In genomic region chr16:3234543-3235541, GRCh38 we compare ENCODE assay signal across 8 cellular contexts. TPM values are rescaled to one million over a fixed set of nuclear protein-coding genes. Genes with fewer than 3 reads are reported as not detected.
DNase-seq lines count a peak whose midpoint lies in the region; ATAC-seq and TF ChIP-seq lines count a peak whose summit lies in the region.

Gene ZNF200, minus strand, starts transcription at chr16:3235158. Its CDS starts 1,403 bp downstream, at chr16:3233755.

- DNase-seq in NCI-H1930 (lab: John Stamatoyannopoulos, UW) (peak; percentile 94 to 97), anterior cingulate cortex (lab: John Stamatoyannopoulos, UW) (peak; percentile 44 to 99 (median 92)), right cardiac atrium (peak; percentile 98 to 99 (median 98)), pulmonary artery endothelial cell (ENCODE audit: low read depth, low spot score) (peak; percentile 87), uterus (peak; percentile 94 to 96)

- TF ChIP-seq CTCF in uterus (IDR thresholded peaks at IDR 0.05): no peak

- TF ChIP-seq POLR2A in GM18505 (IDR thresholded peaks at IDR 0.05; ENCODE audit: borderline replicate concordance, extremely low read depth, insufficient read depth, insufficient read length): peak; percentile 89
- peak in 1 of 2 donors; percentile 43 for TF ChIP-seq POLR2A in uterus (IDR thresholded peaks at IDR 0.05)

- no peaks in the 10 kb centered on the region for H3K9me3 ChIP-seq in right cardiac atrium (ENCODE audit: control insufficient read depth, low read length)
- H3K9me3 ChIP-seq in uterus: no peaks in the 10 kb centered on the region

- peaks cover 9% of the 10 kb centered on the region for H3K4me1 ChIP-seq in right cardiac atrium (ENCODE audit: control insufficient read depth, insufficient read depth, low read length)
- peaks cover 0 to 5% of the 10 kb centered on the region in 2 donors for H3K4me1 ChIP-seq in uterus

- intact Hi-C loops in T-helper 2 cell treated with Interferon-gamma antibody and Interleukin-4, amounts not matched to agents 100 ng/mL and 5 ng/mL, for 36 hours (cut with micrococcal nuclease): loop anchor here (1.0 to 2.0 kb wide), 4 partner anchors 29 to 166 kb away; partner anchors contain the start of genes TIGD7, ZNF174, ZNF263 and ZNF75A
- intact Hi-C loops in right cardiac atrium (cut with DNase I) (no loop called here), uterus (cut with DNase I; ENCODE audit: low total_unique reads) (no loop called here)

- H3K27me3 ChIP-seq in right cardiac atrium (ENCODE audit: control insufficient read depth, insufficient read depth) (no peaks in the 10 kb centered on the region), uterus (no peaks in the 10 kb centered on the region)

- WGBS in right cardiac atrium: under 1% methylated on average over 72 of the region's 74 CpGs

- H3K36me3 ChIP-seq in uterus: no peaks in the 10 kb centered on the region

- peak within 1 kb of the TSS; percentile 80 for H3K4me3 ChIP-seq in right cardiac atrium (ENCODE audit: low read length)
- H3K4me3 ChIP-seq in uterus: peak within 1 kb of the TSS; percentile 69 to 79

- H3K27ac ChIP-seq in right cardiac atrium (ENCODE audit: low read length): peak within 1 kb of the TSS; percentile 100
- H3K27ac ChIP-seq in uterus: peak within 1 kb of the TSS; percentile 96 to 99

- peak; percentile 94 for ATAC-seq in GM18505 (IDR thresholded peaks at IDR 0.05; ENCODE audit: unreplicated experiment)
- peak; percentile 91 for ATAC-seq in HG02970 (IDR thresholded peaks at IDR 0.05; ENCODE audit: low FRiP score, unreplicated experiment)
- ATAC-seq in right cardiac atrium: peak; percentile 99

RNA-seq across cellular contexts. Expression of gene ZNF200, which starts in this region (rescaled TPM):
- 14.4 and 16.5 TPM in 2 replicates for total RNA-seq in T-helper 2 cell treated with Interferon-gamma antibody and Interleukin-4, amounts not matched to agents 100 ng/mL and 5 ng/mL, for 36 hours
- 1 to 10 TPM; 4.9 to 7.9 (median 6.1) TPM for total RNA-seq in right cardiac atrium
- 2.9 TPM for polyA plus RNA-seq in right cardiac atrium
- 10.6 and 12.9 TPM in 2 replicates for total RNA-seq in pulmonary artery endothelial cell
- total RNA-seq in uterus: 10 to 100 TPM in 2 of 4 donors, 1 to 10 TPM in 2; 4.1 to 17.6 (median 10.7) TPM

Comparison
In these comparisons a context has a peak if more than half of its experiments do, and no peak if none do; other contexts are left out.
1. Peak in every context shown above with its lines: DNase-seq, ATAC-seq, H3K4me3 ChIP-seq and H3K27ac ChIP-seq.